In genomic region chr3:128081846-128082245, GRCh38 we compare ENCODE assay signal across 16 cellular contexts. TPM values are rescaled to one million over a fixed set of nuclear protein-coding genes. Genes with fewer than 3 reads are reported as not detected.
DNase-seq lines count a peak whose midpoint lies in the region; ATAC-seq and TF ChIP-seq lines count a peak whose summit lies in the region.
"Had no signal": no experiment of that assay in that cellular context is flagged by ENCODE, and none has a peak within 500 bp of the region (broad histone marks: within the 10 kb centered on the region; RNA-seq: fewer than 3 reads in every experiment).

No MANE protein-coding gene starts in this region.

- peaks cover 6% of the 10 kb centered on the region for H3K79me1 ChIP-seq in mesenchymal stem cell (replicated peaks; ENCODE audit: low read length, poor library complexity, severe bottlenecking)

- no peak for TF ChIP-seq CTCF in coronary artery (IDR thresholded peaks at IDR 0.05)

- WGBS in mesenchymal stem cell: 73% methylated on average over 2 of the region's 4 CpGs

- no peaks in the 10 kb centered on the region for H3K27me3 ChIP-seq in mesenchymal stem cell (ENCODE audit: control insufficient read depth in 1 of 2, insufficient read depth in 1 of 2, low read length in 2 of 2)
- H3K27me3 ChIP-seq: ascending aorta, neutrophil, transverse colon had no signal

- peaks cover 46% of the 10 kb centered on the region for H3K4me1 ChIP-seq in mesenchymal stem cell (ENCODE audit: control insufficient read depth, insufficient read depth, low read depth, low read length)

- no peak overlapping the region for H4K8ac ChIP-seq in mesenchymal stem cell (ENCODE audit: low read length)

- no peak overlapping the region for H3K14ac ChIP-seq in mesenchymal stem cell (ENCODE audit: low read length in 2 of 2)

- no peak overlapping the region for H4K91ac ChIP-seq in mesenchymal stem cell (ENCODE audit: low read length)

- peaks cover 36 to 41% of the 10 kb centered on the region in 2 experiments for H3K36me3 ChIP-seq in mesenchymal stem cell (ENCODE audit: control insufficient read depth in 1 of 2, insufficient read depth in 2 of 2, low read depth in 1 of 2, low read length in 2 of 2)
- H3K36me3 ChIP-seq: neutrophil, transverse colon had no signal

- H3K9ac ChIP-seq in mesenchymal stem cell (ENCODE audit: low read length): no peak overlapping the region

- peak; percentile 75 for DNase-seq in AG20443 (ENCODE audit: low spot score)
- DNase-seq in LHCN-M2 (ENCODE audit: low read depth): peak; percentile 39
- peak; percentile 28 for DNase-seq in coronary artery (ENCODE audit: low spot score)
- peak; percentile 40 for DNase-seq in mesenchymal stem cell
- no peak for DNase-seq in activated CD4-positive, alpha-beta T cell treated with anti-CD3 and anti-CD28 coated beads for 4 hours
- DNase-seq in KBM-7: no peak
- DNase-seq: activated effector memory CD4-positive, alpha-beta T cell treated with anti-CD3 and anti-CD28 coated beads, Interleukin-2, amount 50 U/mL, for 16 hours; effector CD4-positive, alpha-beta T cell; NCI-H226; stimulated activated naive B cell treated with anti-CD40 and anti-IgM and Interleukin-4, amounts not matched to agents 10 μg/mL and 1 μg/mL and 100 μg/mL, for 72 hours; transverse colon had no signal

- no peak overlapping the region for H3K4me2 ChIP-seq in mesenchymal stem cell (ENCODE audit: low read length, poor library complexity, severe bottlenecking)

- H3K4ac ChIP-seq in mesenchymal stem cell (ENCODE audit: low read depth in 1 of 2, low read length in 2 of 2): no peak overlapping the region

- H3K9me3 ChIP-seq in mesenchymal stem cell (ENCODE audit: control insufficient read depth, low read length): no peaks in the 10 kb centered on the region
- H3K9me3 ChIP-seq: ascending aorta, neutrophil, transverse colon had no signal

- H3K27ac ChIP-seq in coronary artery (no peak overlapping the region), mesenchymal stem cell (ENCODE audit: low read length, poor library complexity, severe bottlenecking) (peak overlapping the region; percentile 75)
- H3K27ac ChIP-seq: ascending aorta, neutrophil had no signal

- no peak overlapping the region for H3K18ac ChIP-seq in mesenchymal stem cell (ENCODE audit: low read depth in 1 of 2, low read length in 2 of 2)

- in situ Hi-C loops in KBM-7 (cut with MboI; ENCODE audit: low pct_unique_long_range_greater_than_20kb, low sequenced_read_pairs): no loop called here

- no peak overlapping the region for H2BK15ac ChIP-seq in mesenchymal stem cell (ENCODE audit: low read depth, poor library complexity, severe bottlenecking)

- H2BK120ac ChIP-seq in mesenchymal stem cell (ENCODE audit: low read depth, low read length): no peak overlapping the region

- H2BK5ac ChIP-seq in mesenchymal stem cell (ENCODE audit: low read depth, low read length, poor library complexity, severe bottlenecking): no peak overlapping the region

- H2AFZ ChIP-seq in mesenchymal stem cell (ENCODE audit: low read depth, low read length): no peak overlapping the region

- H2BK12ac ChIP-seq in mesenchymal stem cell (ENCODE audit: low read length in 2 of 2): no peak overlapping the region

- no peak for ATAC-seq in GM21576 (IDR thresholded peaks at IDR 0.05; ENCODE audit: unreplicated experiment)
- no peak for ATAC-seq in GM18519 (IDR thresholded peaks at IDR 0.05; ENCODE audit: low FRiP score, unreplicated experiment)
- ATAC-seq: K562; stimulated activated naive B cell treated with anti-CD40 and anti-IgM and Interleukin-4, amounts not matched to agents 10 μg/mL and 1 μg/mL and 100 μg/mL, for 72 hours had no signal

- H3K4me3 ChIP-seq in coronary artery: no peak overlapping the region
- no peak overlapping the region for H3K4me3 ChIP-seq in mesenchymal stem cell (ENCODE audit: insufficient read depth in 1 of 2, low read depth in 1 of 2, low read length in 2 of 2)
- H3K4me3 ChIP-seq: ascending aorta, K562, transverse colon had no signal

- H3K23ac ChIP-seq in mesenchymal stem cell (ENCODE audit: low read length in 2 of 2): no peak overlapping the region

- H2AK5ac ChIP-seq in mesenchymal stem cell (ENCODE audit: low read length, severe bottlenecking): no peak overlapping the region

RNA-seq across cellular contexts. Expression of gene SEC61A1, which starts 29.6 kb away (rescaled TPM):
- total RNA-seq in LHCN-M2 (2014; rRNA removed): 331 and 378 TPM in 2 replicates
- 294 TPM for polyA plus RNA-seq in LHCN-M2 (2012)
- 327 TPM for polyA plus RNA-seq in mesenchymal stem cell (2013, experiment 1 of 2)
- 323 TPM for polyA plus RNA-seq in mesenchymal stem cell (2013, experiment 2 of 2)

RNA-seq across cellular contexts. Expression of gene RUVBL1, which starts 41.8 kb away (rescaled TPM):
- 96.4 and 107 TPM in 2 replicates for total RNA-seq in LHCN-M2 (2014; rRNA removed)
- polyA plus RNA-seq in LHCN-M2 (2012): 57.4 TPM
- 22.4 TPM for polyA plus RNA-seq in mesenchymal stem cell (2013, experiment 1 of 2)
- polyA plus RNA-seq in mesenchymal stem cell (2013, experiment 2 of 2): 22.3 TPM

Comparison
In these comparisons a context has a peak if more than half of its experiments do, and no peak if none do; other contexts are left out.
1. DNase-seq: peak in AG20443 (single experiment), LHCN-M2 (single experiment), coronary artery (single experiment) and mesenchymal stem cell (single experiment); none in activated CD4-positive, alpha-beta T cell treated with anti-CD3 and anti-CD28 coated beads for 4 hours (0 of 2) and KBM-7 (single experiment).